ENCODE assay signal across 2 cellular contexts in genomic region chr9:99078731-99079130, GRCh38.
TF ChIP-seq lines count a peak whose summit lies in the region.

No MANE protein-coding gene starts in this region.

TF ChIP-seq in HEK293, 187 proteins besides CTCF, POLR2A, EP300 and RAD21 (continued from another document):
- TF ChIP-seq ZIC2 (tag by site-specific recombination; IDR thresholded peaks at IDR 0.05): 0 out of 2 replicates have a peak, but pooled peaks have one; percentile 12
- no peak for TF ChIP-seq ZNF548 (tag by site-specific recombination; IDR thresholded peaks at IDR 0.05)
- TF ChIP-seq ZEB2 (tag by site-specific recombination; IDR thresholded peaks at IDR 0.05): no peak
- TF ChIP-seq FEZF1 (tag by site-specific recombination; IDR thresholded peaks at IDR 0.05): no peak

TF ChIP-seq in K562, 482 proteins besides CTCF, POLR2A, EP300 and RAD21:
- TF ChIP-seq, protein P1, sequence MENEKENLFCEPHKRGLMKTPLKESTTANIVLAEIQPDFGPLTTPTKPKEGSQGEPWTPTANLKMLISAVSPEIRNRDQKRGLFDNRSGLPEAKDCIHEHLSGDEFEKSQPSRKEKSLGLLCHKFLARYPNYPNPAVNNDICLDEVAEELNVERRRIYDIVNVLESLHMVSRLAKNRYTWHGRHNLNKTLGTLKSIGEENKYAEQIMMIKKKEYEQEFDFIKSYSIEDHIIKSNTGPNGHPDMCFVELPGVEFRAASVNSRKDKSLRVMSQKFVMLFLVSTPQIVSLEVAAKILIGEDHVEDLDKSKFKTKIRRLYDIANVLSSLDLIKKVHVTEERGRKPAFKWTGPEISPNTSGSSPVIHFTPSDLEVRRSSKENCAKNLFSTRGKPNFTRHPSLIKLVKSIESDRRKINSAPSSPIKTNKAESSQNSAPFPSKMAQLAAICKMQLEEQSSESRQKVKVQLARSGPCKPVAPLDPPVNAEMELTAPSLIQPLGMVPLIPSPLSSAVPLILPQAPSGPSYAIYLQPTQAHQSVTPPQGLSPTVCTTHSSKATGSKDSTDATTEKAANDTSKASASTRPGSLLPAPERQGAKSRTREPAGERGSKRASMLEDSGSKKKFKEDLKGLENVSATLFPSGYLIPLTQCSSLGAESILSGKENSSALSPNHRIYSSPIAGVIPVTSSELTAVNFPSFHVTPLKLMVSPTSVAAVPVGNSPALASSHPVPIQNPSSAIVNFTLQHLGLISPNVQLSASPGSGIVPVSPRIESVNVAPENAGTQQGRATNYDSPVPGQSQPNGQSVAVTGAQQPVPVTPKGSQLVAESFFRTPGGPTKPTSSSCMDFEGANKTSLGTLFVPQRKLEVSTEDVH (IDR thresholded peaks at IDR 0.05; ENCODE audit: low read depth, partially characterized antibody): no peak
- TF ChIP-seq VEZF1 (CRISPR knock-in tag; IDR thresholded peaks at IDR 0.05): no peak
- no peak for TF ChIP-seq ZC3H11A (IDR thresholded peaks at IDR 0.05; ENCODE audit: low read depth, low read length)
- TF ChIP-seq RB1 (IDR thresholded peaks at IDR 0.05; ENCODE audit: low read depth): no peak
- no peak for TF ChIP-seq TBP (optimal IDR thresholded peaks at IDR 0.05; ENCODE audit: low read depth, low read length)
- no peak for TF ChIP-seq KDM2B (CRISPR knock-in tag; IDR thresholded peaks at IDR 0.05)
